ENCODE assay signal across 19 cellular contexts in genomic region chr6:1091905-1092304, GRCh38.
DNase-seq lines count a peak whose midpoint lies in the region; ATAC-seq and TF ChIP-seq lines count a peak whose summit lies in the region.
"Had no signal": no experiment of that assay in that cellular context is flagged by ENCODE, and none has a peak within 500 bp of the region (broad histone marks: within the 10 kb centered on the region; RNA-seq: fewer than 3 reads in every experiment).

No MANE protein-coding gene starts in this region.

- H3K4me3 ChIP-seq in NB4 (ENCODE audit: low read depth, low read length) (no peak overlapping the region), mucosa of descending colon (no peak overlapping the region), Caco-2 (ENCODE audit: low read depth, low read length) (no peak overlapping the region)
- H3K4me3 ChIP-seq: GM23338, SJSA1 had no signal

- peak; percentile 78 for ATAC-seq in mucosa of descending colon
- no peak for ATAC-seq in GM21717 (IDR thresholded peaks at IDR 0.05; ENCODE audit: unreplicated experiment)
- no peak for ATAC-seq in GM18498 (IDR thresholded peaks at IDR 0.05; ENCODE audit: unreplicated experiment)
- ATAC-seq: GM23338 had no signal

- intact Hi-C loops in mucosa of descending colon (cut with DNase I, micrococcal nuclease) (no loop called here), Caco-2 (cut with micrococcal nuclease; ENCODE audit: unreplicated experiment) (no loop called here)

- no peaks in the 10 kb centered on the region for H3K27me3 Mint-ChIP-seq in Caco-2 (ENCODE audit: insufficient read depth, unreplicated experiment)

- DNase-seq in DMS 273 (lab: John Stamatoyannopoulos, UW; ENCODE audit: unreplicated experiment) (peak; percentile 12), DMS 273 treated with DMSO at 0.1 percent for 48 hours (lab: John Stamatoyannopoulos, UW) (no peak), NB4 (ENCODE audit: low read depth) (peak; percentile 53), fibroblast of gingiva (ENCODE audit: low read depth) (peak; percentile 42), mucosa of descending colon (peak in 1 of 3 donors; percentile 51), Caco-2 (no peak)
- DNase-seq: DMS153, GF-D8, IMR-90, NCI-H1105 treated with DMSO at 0.1 percent for 48 hours, NCI-H1694, NCI-H2107, NCI-H510A, NCI-H748 treated with DMSO at 0.1 percent for 48 hours had no signal

- no peak for TF ChIP-seq POLR2A in NB4 (IDR thresholded peaks at IDR 0.05; ENCODE audit: extremely low read depth, insufficient read length)

- POLR2A ChIA-PET in Caco-2 (lab: Charles Lee) = no interaction called here

- no peaks in the 10 kb centered on the region for H3K27me3 ChIP-seq in Caco-2 (replicated peaks; ENCODE audit: control insufficient read depth, insufficient read depth, low read length)
- H3K27me3 ChIP-seq: SJSA1 had no signal

- H3K27ac Mint-ChIP-seq in Caco-2 (ENCODE audit: unreplicated experiment) = no peak overlapping the region
- H3K27ac Mint-ChIP-seq: B cell, GM23338 had no signal

- H3K36me3 Mint-ChIP-seq in Caco-2 (ENCODE audit: insufficient read depth, unreplicated experiment) = no peaks in the 10 kb centered on the region

- no peak overlapping the region for H3K4me3 Mint-ChIP-seq in Caco-2 (ENCODE audit: unreplicated experiment)
- H3K4me3 Mint-ChIP-seq: B cell, GM23338 had no signal

- CTCF ChIA-PET in Caco-2 (lab: Charles Lee) = no interaction called here

- TF ChIP-seq CTCF in NB4 (IDR thresholded peaks at IDR 0.05; ENCODE audit: low read depth, low read length) (no peak), mucosa of descending colon (IDR thresholded peaks at IDR 0.05) (no peak), Caco-2 (IDR thresholded peaks at IDR 0.05; ENCODE audit: insufficient read depth in 1 of 2, low read depth in 1 of 2, low read length in 1 of 2, severe bottlenecking in 1 of 2, unreplicated experiment in 1 of 2) (no peak)

- H3K4me1 Mint-ChIP-seq in Caco-2 (ENCODE audit: low read depth, unreplicated experiment) = no peaks in the 10 kb centered on the region
- H3K4me1 Mint-ChIP-seq: B cell, GM23338 had no signal

- BruUV-seq in Caco-2 (replicated peaks; lab: Mats Ljungman, UMichigan) = no TSS peak

- no peaks in the 10 kb centered on the region for H3K36me3 ChIP-seq in mucosa of descending colon (ENCODE audit: low read depth)
- no peaks in the 10 kb centered on the region for H3K36me3 ChIP-seq in Caco-2 (ENCODE audit: control insufficient read depth, insufficient read depth, low read length)
- H3K36me3 ChIP-seq: SJSA1 had no signal

- H3K9me3 ChIP-seq in mucosa of descending colon = no peaks in the 10 kb centered on the region
- no peaks in the 10 kb centered on the region for H3K9me3 ChIP-seq in Caco-2
- H3K9me3 ChIP-seq: SJSA1 had no signal

- H3K4me1 ChIP-seq in mucosa of descending colon (ENCODE audit: low read depth) (peaks cover 10% of the 10 kb centered on the region), Caco-2 (no peaks in the 10 kb centered on the region)

- H3K9me3 Mint-ChIP-seq in Caco-2 (ENCODE audit: unreplicated experiment) = no peaks in the 10 kb centered on the region
- H3K9me3 Mint-ChIP-seq: GM23338 had no signal

Comparison
In these comparisons a context has a peak if more than half of its experiments do, and no peak if none do; other contexts are left out.
1. DNase-seq: peak in DMS 273 (single experiment), NB4 (single experiment) and fibroblast of gingiva (single experiment); none in DMS 273 treated with DMSO at 0.1 percent for 48 hours (single experiment) and Caco-2 (0 of 2).